Comparison of ENCODE assay signal across 24 cellular contexts in the genomic region with DNA sequence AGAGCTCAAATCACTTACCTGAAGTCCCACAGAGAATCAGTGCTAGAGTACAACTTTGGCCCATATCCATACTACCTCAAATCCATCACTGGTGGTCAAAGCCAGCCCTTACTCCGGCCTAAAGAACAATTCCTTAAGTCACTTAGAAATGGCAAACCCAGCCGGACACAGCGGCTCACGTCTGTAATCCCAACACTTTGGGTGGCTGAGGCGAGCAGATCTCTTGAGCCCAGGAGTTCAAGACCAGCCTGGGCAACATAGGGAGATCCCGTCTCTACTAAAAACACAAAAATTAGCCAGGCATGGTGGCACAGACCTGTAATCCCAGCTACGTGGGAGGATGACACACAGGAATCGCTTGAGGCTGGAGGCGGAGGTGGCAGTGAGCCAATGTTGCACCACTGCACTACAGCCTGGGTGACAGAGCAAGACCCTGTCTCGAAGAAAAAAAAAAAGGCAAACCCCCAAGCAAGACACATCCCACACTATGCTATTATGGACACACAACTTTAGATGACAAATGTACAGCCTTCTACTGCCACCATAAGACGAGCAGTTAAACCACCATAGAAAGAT.
"Had no signal": no experiment of that assay in that cellular context is flagged by ENCODE, and none has a peak within 500 bp of the region (broad histone marks: within the 10 kb centered on the region; RNA-seq: fewer than 3 reads in every experiment).

No MANE protein-coding gene starts in this region.

- H3K36me3 ChIP-seq: gastrocnemius medialis, transverse colon had no signal

- H3K27me3 Mint-ChIP-seq: activated CD4-positive, alpha-beta memory T cell treated with anti-CD3 and anti-CD28 coated beads for 36 hours; activated CD4-positive, alpha-beta T cell treated with anti-CD3 and anti-CD28 coated beads, Interleukin-2, amount 10 ng/mL, durations not matched to agents 24 days and 14 days; central memory CD8-positive, alpha-beta T cell had no signal

- H3K4me1 Mint-ChIP-seq: activated CD4-positive, alpha-beta T cell treated with anti-CD3 and anti-CD28 coated beads, Interleukin-2, amount 10 ng/mL, durations not matched to agents 24 days and 14 days; central memory CD8-positive, alpha-beta T cell; immature natural killer cell had no signal

- H3K4me3 ChIP-seq: gastrocnemius medialis, lower lobe of right lung, spleen, testis, transverse colon had no signal

- H3K27me3 ChIP-seq: gastrocnemius medialis, spleen, testis, transverse colon had no signal

- H3K27ac Mint-ChIP-seq: activated CD4-positive, alpha-beta memory T cell treated with anti-CD3 and anti-CD28 coated beads for 36 hours; activated CD4-positive, alpha-beta T cell treated with anti-CD3 and anti-CD28 coated beads, Interleukin-2, amount 10 ng/mL, durations not matched to agents 24 days and 14 days; activated T-helper 1 cell treated with anti-CD3 and anti-CD28 coated beads, Interleukin-12 subunit alpha, Interleukin-12 subunit beta, Interleukin-2, Interleukin-4 antibody, amounts not matched to agents 30 ng/mL and 10 ng/mL and 1 ng/mL, durations not matched to agents 14 hours and 24 hours and 36 hours; immature natural killer cell; nephron had no signal

- H3K4me1 ChIP-seq: gastrocnemius medialis, lower lobe of right lung, spleen had no signal

- DNase-seq: activated CD4-positive, alpha-beta memory T cell treated with anti-CD3 and anti-CD28 coated beads for 36 hours; activated CD4-positive, alpha-beta T cell treated with anti-CD3 and anti-CD28 coated beads, Interleukin-2, amount 10 ng/mL, durations not matched to agents 24 days and 14 days; activated CD4-positive, CD25-positive, alpha-beta regulatory T cell treated with anti-CD3 and anti-CD28 coated beads, Interleukin-2, amount 50 U/mL, for 72 hours; activated CD8-positive, alpha-beta memory T cell treated with anti-CD3 and anti-CD28 coated beads, Interleukin-2, amount 50 U/mL, for 4 hours; activated gamma-delta T cell treated with Interleukin-2 at 50 U/mL for 16 hours; activated naive CD4-positive, alpha-beta T cell treated with anti-CD3 and anti-CD28 coated beads, Interleukin-2, amount 50 U/mL, for 16 hours; activated T-cell treated with anti-CD3 and anti-CD28 coated beads, Interleukin-2, amount 50 U/mL, for 1 hour; amniotic stem cell; dermis blood vessel endothelial cell; effector CD8-positive, alpha-beta T cell; gastrocnemius medialis; hypothalamus; immature natural killer cell; lower lobe of right lung; spleen; stimulated activated CD4-positive, alpha-beta T cell treated with anti-CD3 and anti-CD28 coated beads, Interleukin-2, amount 100 ng/mL, for 48 hours; stimulated activated naive CD4-positive, alpha-beta T cell treated with Interleukin-2 at 50 U/mL for 16 hours; T-helper 1 cell; testis; transverse colon; WERI-Rb-1 had no signal

- H3K4me3 Mint-ChIP-seq: activated CD4-positive, alpha-beta memory T cell treated with anti-CD3 and anti-CD28 coated beads for 36 hours; activated CD4-positive, alpha-beta T cell treated with anti-CD3 and anti-CD28 coated beads, Interleukin-2, amount 10 ng/mL, durations not matched to agents 24 days and 14 days; activated T-helper 1 cell treated with anti-CD3 and anti-CD28 coated beads, Interleukin-12 subunit alpha, Interleukin-12 subunit beta, Interleukin-2, Interleukin-4 antibody, amounts not matched to agents 30 ng/mL and 10 ng/mL and 1 ng/mL, durations not matched to agents 14 hours and 24 hours and 36 hours; central memory CD8-positive, alpha-beta T cell; immature natural killer cell; nephron had no signal

- H3K9me3 ChIP-seq: gastrocnemius medialis, lower lobe of right lung, spleen, testis, transverse colon had no signal

- H3K9me3 Mint-ChIP-seq: activated CD4-positive, alpha-beta memory T cell treated with anti-CD3 and anti-CD28 coated beads for 36 hours; activated CD4-positive, alpha-beta T cell treated with anti-CD3 and anti-CD28 coated beads, Interleukin-2, amount 10 ng/mL, durations not matched to agents 24 days and 14 days; activated T-helper 1 cell treated with anti-CD3 and anti-CD28 coated beads, Interleukin-12 subunit alpha, Interleukin-12 subunit beta, Interleukin-2, Interleukin-4 antibody, amounts not matched to agents 30 ng/mL and 10 ng/mL and 1 ng/mL, durations not matched to agents 14 hours and 24 hours and 36 hours; central memory CD8-positive, alpha-beta T cell; immature natural killer cell; nephron had no signal

- H3K27ac ChIP-seq: gastrocnemius medialis, lower lobe of right lung, spleen, transverse colon, WERI-Rb-1 had no signal
